In genomic region chr12:50411051-50411660, GRCh38 we compare ENCODE assay signal across 29 cellular contexts. TPM values are rescaled to one million over a fixed set of nuclear protein-coding genes. Genes with fewer than 3 reads are reported as not detected.
A peak's percentile ranks its signal among the peaks of the same experiment; 100 is the strongest.
DNase-seq lines count a peak whose midpoint lies in the region; ATAC-seq, FAIRE-seq and TF ChIP-seq lines count a peak whose summit lies in the region.
"Had no signal": no experiment of that assay in that cellular context is flagged by ENCODE, and none has a peak within 500 bp of the region (broad histone marks: within the 10 kb centered on the region; RNA-seq: fewer than 3 reads in every experiment).

No MANE protein-coding gene starts in this region.

- TF ChIP-seq CTCF in A549 (IDR thresholded peaks at IDR 0.05) (no peak), fibroblast of mammary gland (conservative IDR thresholded peaks at IDR 0.05; ENCODE audit: control insufficient read depth, insufficient read depth, low read depth, low read length) (no peak), lung (IDR thresholded peaks at IDR 0.05; ENCODE audit: control extremely low read depth, extremely low read depth) (no peak), esophagus squamous epithelium (IDR thresholded peaks at IDR 0.05) (no peak)

- H3K36me3 Mint-ChIP-seq in activated T-cell treated with anti-CD3 and anti-CD28 coated beads, Interleukin-2, amount 50 U/mL, for 24 hours (ENCODE audit: low read depth): peaks cover 61% of the 10 kb centered on the region

- H3K36me3 ChIP-seq in lung (ENCODE audit: control insufficient read depth in 2 of 2, insufficient read depth in 2 of 2, low read length in 2 of 2) (peaks cover 0 to 1% of the 10 kb centered on the region in 2 donors), esophagus squamous epithelium (peaks cover 0 to 4% (median 0%) of the 10 kb centered on the region in 3 donors)
- H3K36me3 ChIP-seq: cardiac muscle cell, gastrocnemius medialis, neutrophil had no signal

- intact Hi-C loops in esophagus squamous epithelium (cut with DNase I): no loop called here

- H3K4me2 ChIP-seq in A549: no peak overlapping the region
- H3K4me2 ChIP-seq: BLaER1 treated with 17β-estradiol and CSF1 and Interleukin-3, amounts not matched to agents 10 nM and 100 nM; GM23338 had no signal

- TF ChIP-seq RAD21 in A549 (conservative IDR thresholded peaks at IDR 0.05 in 1 of 2, IDR thresholded peaks at IDR 0.05 in 1 of 2): no peak

- peaks cover 10% of the 10 kb centered on the region; the same call in 2 of the 3 replicates for H3K4me1 ChIP-seq in A549
- H3K4me1 ChIP-seq in lung (ENCODE audit: control insufficient read depth in 2 of 2, insufficient read depth in 2 of 2, low read length in 2 of 2): peaks cover 7 to 14% of the 10 kb centered on the region in 2 donors
- H3K4me1 ChIP-seq in esophagus squamous epithelium: peaks cover 0 to 8% (median 0%) of the 10 kb centered on the region in 3 donors

- H3K27ac Mint-ChIP-seq in activated T-cell treated with anti-CD3 and anti-CD28 coated beads, Interleukin-2, amount 50 U/mL, for 24 hours: no peak overlapping the region
- H3K27ac Mint-ChIP-seq: activated B cell treated with CpG ODN at 0.5 μM for 24 hours; activated CD4-positive, alpha-beta memory T cell treated with anti-CD3 and anti-CD28 coated beads for 36 hours; GM23338 had no signal

- 88% methylated on average over 9 of the region's 9 CpGs for WGBS in A549 (ENCODE audit: missing lambda C conversion rate)
- 74 to 88% methylated on average over 9 of the region's 9 CpGs for WGBS in lung, 2 donors
- whole genome bisulfite sequencing in esophagus squamous epithelium, 2 donors: 94% methylated on average over 9 of the region's 9 CpGs

- DNase-seq in A549 (ENCODE audit: low read depth in 1 of 2, low spot score in 1 of 2) (no peak), NCI-H226 (peak; percentile 13), fibroblast of mammary gland (ENCODE audit: low read depth) (peak; percentile 54), lung (ENCODE audit: low spot score) (peak; percentile 65), esophagus squamous epithelium (lab: John Stamatoyannopoulos, UW) (no peak), NCI-H2196 (lab: John Stamatoyannopoulos, UW; ENCODE audit: unreplicated experiment) (no peak)
- no peak for DNase-seq in activated T-cell treated with anti-CD3 and anti-CD28 coated beads, Interleukin-2, amount 50 U/mL, for 24 hours
- DNase-seq: activated B cell treated with CpG ODN at 0.5 μM for 24 hours; activated CD4-positive, alpha-beta memory T cell treated with anti-CD3 and anti-CD28 coated beads for 36 hours; activated naive CD4-positive, alpha-beta T cell; amygdala; hypothalamus; NCI-H1436; NCI-H2107; NCI-H524 treated with DMSO at 0.1 percent for 48 hours; stimulated activated CD4-positive, alpha-beta T cell treated with anti-CD3 and anti-CD28 coated beads, Interleukin-4, amount 100 ng/mL, for 1 hour; stimulated activated naive CD8-positive, alpha-beta T cell treated with anti-CD3 and anti-CD28 coated beads, Interleukin-15, Interleukin-2, amounts not matched to agents 100 U/mL and 50 U/mL, for 24 hours had no signal

- no peak overlapping the region for H3K4me3 ChIP-seq in A549
- no peak overlapping the region for H3K4me3 ChIP-seq in fibroblast of mammary gland (ENCODE audit: control insufficient read depth, low read depth, low read length)
- no peak overlapping the region for H3K4me3 ChIP-seq in lung
- no peak overlapping the region for H3K4me3 ChIP-seq in esophagus squamous epithelium
- H3K4me3 ChIP-seq: BLaER1 treated with 17β-estradiol and CSF1 and Interleukin-3, amounts not matched to agents 10 nM and 100 nM; cardiac muscle cell; gastrocnemius medialis; GM23338; tibial nerve had no signal

- no peak for TF ChIP-seq EP300 in A549 (IDR thresholded peaks at IDR 0.05)

- CTCF ChIA-PET in A549 (lab: Yijun Ruan, JAX): interaction anchor here (0.6 to 0.7 kb wide), 3 partner anchors 18 to 336 kb away, joined by 3 read pairs; no protein-coding TSS in a partner anchor

- H3K4me1 Mint-ChIP-seq in activated T-cell treated with anti-CD3 and anti-CD28 coated beads, Interleukin-2, amount 50 U/mL, for 24 hours (ENCODE audit: low read depth): peaks cover 36% of the 10 kb centered on the region

- no peaks in the 10 kb centered on the region for H3K27me3 Mint-ChIP-seq in activated T-cell treated with anti-CD3 and anti-CD28 coated beads, Interleukin-2, amount 50 U/mL, for 24 hours
- H3K27me3 Mint-ChIP-seq: activated B cell treated with CpG ODN at 0.5 μM for 24 hours; activated CD4-positive, alpha-beta memory T cell treated with anti-CD3 and anti-CD28 coated beads for 36 hours had no signal

- H3K4me3 Mint-ChIP-seq in activated T-cell treated with anti-CD3 and anti-CD28 coated beads, Interleukin-2, amount 50 U/mL, for 24 hours: no peak overlapping the region
- H3K4me3 Mint-ChIP-seq: activated B cell treated with CpG ODN at 0.5 μM for 24 hours; activated CD4-positive, alpha-beta memory T cell treated with anti-CD3 and anti-CD28 coated beads for 36 hours; GM23338 had no signal

- TF ChIP-seq POLR2A in A549 (IDR thresholded peaks at IDR 0.05; ENCODE audit: low read length) (no peak), esophagus squamous epithelium (IDR thresholded peaks at IDR 0.05) (no peak)

- no peak overlapping the region; a peak in 1 of 6 replicates for H3K27ac ChIP-seq in A549
- no peak overlapping the region for H3K27ac ChIP-seq in lung (ENCODE audit: low read depth in 1 of 2, low read length in 1 of 2)
- no peak overlapping the region for H3K27ac ChIP-seq in esophagus squamous epithelium
- H3K27ac ChIP-seq: BLaER1 treated with 17β-estradiol and CSF1 and Interleukin-3, amounts not matched to agents 10 nM and 100 nM; cardiac muscle cell; gastrocnemius medialis; neutrophil; tibial nerve had no signal

- H3K27me3 ChIP-seq in lung (ENCODE audit: control insufficient read depth, insufficient read depth): no peaks in the 10 kb centered on the region
- no peaks in the 10 kb centered on the region for H3K27me3 ChIP-seq in esophagus squamous epithelium
- H3K27me3 ChIP-seq: BLaER1 treated with 17β-estradiol and CSF1 and Interleukin-3, amounts not matched to agents 10 nM and 100 nM; cardiac muscle cell; gastrocnemius medialis; neutrophil; tibial nerve had no signal

- no peak for FAIRE-seq in A549 (lab: Jason Lieb, UNC)
- FAIRE-seq: islet of Langerhans had no signal

- H3K9me3 ChIP-seq in A549 (no peaks in the 10 kb centered on the region), lung (ENCODE audit: control insufficient read depth in 2 of 2, insufficient read depth in 1 of 2, low read length in 1 of 2) (no peaks in the 10 kb centered on the region), esophagus squamous epithelium (no peaks in the 10 kb centered on the region)
- H3K9me3 ChIP-seq: BLaER1 treated with 17β-estradiol and CSF1 and Interleukin-3, amounts not matched to agents 10 nM and 100 nM; gastrocnemius medialis; neutrophil; tibial nerve had no signal

- no peak for ATAC-seq in A549
- no peak for ATAC-seq in lung (ENCODE audit: insufficient read depth, low FRiP score)
- ATAC-seq in HG03469 (IDR thresholded peaks at IDR 0.05; ENCODE audit: unreplicated experiment): no peak
- ATAC-seq: gastrocnemius medialis; GM23338; SK-N-SH treated with all-trans-retinoic acid at 6 μM for 48 hours; stimulated activated naive CD8-positive, alpha-beta T cell treated with anti-CD3 and anti-CD28 coated beads, Interleukin-15, Interleukin-2, amounts not matched to agents 100 U/mL and 50 U/mL, for 24 hours had no signal

- no peaks in the 10 kb centered on the region for H3K9me3 Mint-ChIP-seq in activated T-cell treated with anti-CD3 and anti-CD28 coated beads, Interleukin-2, amount 50 U/mL, for 24 hours
- H3K9me3 Mint-ChIP-seq: activated B cell treated with CpG ODN at 0.5 μM for 24 hours; activated CD4-positive, alpha-beta memory T cell treated with anti-CD3 and anti-CD28 coated beads for 36 hours; GM23338 had no signal

- POLR2A ChIA-PET in A549 (lab: Yijun Ruan, JAX): no interaction called here

TF ChIP-seq in A549, 52 proteins besides CTCF, POLR2A, EP300 and RAD21 (continues in another document):
- TF ChIP-seq BCL3 (IDR thresholded peaks at IDR 0.05) (no peak), RARB (CRISPR knock-in tag; IDR thresholded peaks at IDR 0.05) (no peak), CEBPB (IDR thresholded peaks at IDR 0.05) (peak; percentile 40 to 54; a peak in 2 of 4 replicates), ELK1 (IDR thresholded peaks at IDR 0.05; ENCODE audit: low read depth, low read length) (no peak), MAFK (IDR thresholded peaks at IDR 0.05; ENCODE audit: partially characterized antibody) (no peak)

RNA-seq across cellular contexts. Expression of gene LARP4, which starts 10.5 kb away (rescaled TPM):
- polyA plus RNA-seq in A549 (2011; rRNA removed) (62.1 and 67.8 TPM in 2 replicates), A549 (2017; fragmentation: RNase III; extraction: RNeasy Plus Mini Kit Qiagen cat#74134 plus additional on column Dnase treatment) (36.4 to 40.3 TPM (median 38.2 TPM) in 3 replicates), lung (10 to 100 TPM; 10.9 to 13.5 TPM)
- 13.5 and 15.9 TPM in 2 replicates for polyA plus RNA-seq in A549 (2012; cell fraction: cytosol; rRNA removed)
- 9.6 and 11.2 TPM in 2 replicates for polyA plus RNA-seq in A549 (2012; cell fraction: nucleus; rRNA removed)
- 44.4 and 51.0 TPM in 2 replicates for polyA minus RNA-seq in A549 (2011; rRNA and poly(A)+ RNA removed)
- total RNA-seq in lung (10 to 100 TPM; 51.1 to 69.4 TPM), esophagus squamous epithelium (10 to 100 TPM; 22.7 to 36.0 (median 29.6) TPM)

RNA-seq across cellular contexts. Expression of gene FAM186A, which starts 14.7 kb away (rescaled TPM):
- polyA plus RNA-seq in A549 (2011; rRNA removed) (not detected in 2 replicates), A549 (2017; fragmentation: RNase III; extraction: RNeasy Plus Mini Kit Qiagen cat#74134 plus additional on column Dnase treatment) (not detected in 3 replicates), lung (not detected)
- not detected in 2 replicates for polyA plus RNA-seq in A549 (2012; cell fraction: cytosol; rRNA removed)
- polyA plus RNA-seq in A549 (2012; cell fraction: nucleus; rRNA removed): not detected in 2 replicates
- polyA minus RNA-seq in A549 (2011; rRNA and poly(A)+ RNA removed): not detected in 2 replicates
- total RNA-seq in lung (not detected), esophagus squamous epithelium (not detected)
- total RNA-seq: activated B cell treated with CpG ODN at 0.5 μM for 24 hours; activated CD4-positive, alpha-beta memory T cell treated with anti-CD3 and anti-CD28 coated beads for 36 hours; cardiac muscle cell; dermis microvascular lymphatic vessel endothelial cell; gastrocnemius medialis; GM23338; myocyte; RPMI7951; tibial nerve had no signal
- polyA plus RNA-seq: GM23338 had no signal

Comparison
In these comparisons a context has a peak if more than half of its experiments do, and no peak if none do; other contexts are left out.
1. DNase-seq: peak in NCI-H226 (single experiment), fibroblast of mammary gland (single experiment) and lung (single experiment); none in A549 (0 of 2), esophagus squamous epithelium (single experiment), NCI-H2196 (single experiment) and activated T-cell treated with anti-CD3 and anti-CD28 coated beads, Interleukin-2, amount 50 U/mL, for 24 hours (single experiment).